In the genomic region with DNA sequence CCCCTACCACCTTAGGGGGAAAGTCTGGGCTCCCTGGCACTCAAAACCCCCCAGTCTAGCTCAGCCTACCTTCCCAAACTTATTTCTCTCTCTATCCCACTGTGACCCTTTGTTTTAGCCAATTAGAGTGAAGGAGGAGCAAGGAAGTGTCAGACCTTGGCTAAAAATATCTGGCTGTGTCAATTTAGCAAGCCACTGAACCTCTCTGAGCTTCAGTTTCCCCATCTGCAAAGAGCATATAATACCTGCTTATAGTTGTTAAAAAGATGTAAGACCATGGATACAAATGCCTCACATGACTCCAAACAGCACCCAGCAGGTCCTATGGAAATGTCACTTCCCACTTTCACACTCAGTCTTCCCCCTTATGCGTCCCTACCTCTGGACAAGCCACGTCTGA, we compare ENCODE assay signal across 1 cellular context.
TF ChIP-seq lines count a peak whose summit lies in the region.

No MANE protein-coding gene starts in this region.

TF ChIP-seq in HepG2, 621 proteins besides CTCF, POLR2A, EP300 and RAD21 (continued from another document):
- no peak for TF ChIP-seq FOXA1 (IDR thresholded peaks at IDR 0.05)
- TF ChIP-seq FOXA1 (CRISPR knock-in tag; IDR thresholded peaks at IDR 0.05), result no peak
- TF ChIP-seq MYC (CRISPR knock-in tag; IDR thresholded peaks at IDR 0.05; ENCODE audit: borderline replicate concordance), result no peak
- TF ChIP-seq LBX2 (CRISPR knock-in tag; IDR thresholded peaks at IDR 0.05; ENCODE audit: borderline replicate concordance), result no peak
- TF ChIP-seq GTF3A (CRISPR knock-in tag; conservative IDR thresholded peaks at IDR 0.05), result no peak
- TF ChIP-seq MAFK (conservative IDR thresholded peaks at IDR 0.05 in 1 of 2, IDR thresholded peaks at IDR 0.05 in 1 of 2; ENCODE audit: low read length in 2 of 2), result no peak
- no peak for TF ChIP-seq ZNF382 (CRISPR knock-in tag; IDR thresholded peaks at IDR 0.05; ENCODE audit: borderline replicate concordance)
TF ChIP-seq in HepG2: peak in this region for 0.
